ENCODE assay signal across 8 cellular contexts in the genomic region with DNA sequence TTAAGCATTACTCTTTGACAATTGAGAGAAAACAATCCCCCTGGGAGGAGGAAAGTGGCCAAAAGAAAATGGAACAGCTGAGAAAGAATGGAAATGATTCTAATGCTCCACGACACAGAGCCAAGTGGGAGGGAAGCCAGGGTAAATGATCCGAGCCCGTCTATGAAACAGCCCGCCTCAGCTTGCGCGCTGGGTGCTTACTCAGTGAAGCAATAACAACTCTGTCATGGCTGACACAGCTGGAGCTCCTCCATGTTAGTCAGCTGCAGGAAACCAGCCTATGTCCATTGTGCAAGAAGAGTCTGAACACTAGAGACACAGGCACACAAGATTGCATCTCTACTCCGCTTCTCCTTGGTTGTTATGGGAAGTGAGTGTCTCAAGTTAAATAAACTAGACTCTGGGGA. TPM values are rescaled to one million over a fixed set of nuclear protein-coding genes. Genes with fewer than 3 reads are reported as not detected.
DNase-seq lines count a peak whose midpoint lies in the region; ATAC-seq, FAIRE-seq and TF ChIP-seq lines count a peak whose summit lies in the region.

No MANE protein-coding gene starts in this region.

- H3K27me3 Mint-ChIP-seq in activated CD8-positive, alpha-beta T cell treated with anti-CD3 and anti-CD28 coated beads for 36 hours, result no peaks in the 10 kb centered on the region

- DNase-seq in HEK293T (ENCODE audit: extremely low spot score) (peak; percentile 46), RCC 7860 (ENCODE audit: low spot score) (peak; percentile 37), fibroblast of mammary gland (ENCODE audit: low read depth) (peak; percentile 99), omental fat pad (ENCODE audit: low spot score) (peak; percentile 38), HuH-7 (ENCODE audit: low spot score) (no peak)
- no peak for DNase-seq in activated CD8-positive, alpha-beta T cell treated with anti-CD3 and anti-CD28 coated beads for 36 hours
- DNase-seq in stimulated activated CD4-positive, alpha-beta T cell treated with anti-CD3 and anti-CD28 coated beads, Interleukin-12 subunit alpha, Interleukin-12 subunit beta, amount 100 ng/mL, for 4 hours, result no peak

- FAIRE-seq in RCC 7860 (lab: Jason Lieb, UNC), result no peak

- CTCF ChIA-PET in HEK293T (lab: Yijun Ruan, JAX), result no interaction called here
- CTCF ChIA-PET in activated CD8-positive, alpha-beta T cell treated with anti-CD3 and anti-CD28 coated beads for 36 hours (lab: Charles Lee), result no interaction called here

- no peak overlapping the region for H3K4me3 Mint-ChIP-seq in activated CD8-positive, alpha-beta T cell treated with anti-CD3 and anti-CD28 coated beads for 36 hours

- ATAC-seq in omental fat pad (ENCODE audit: low FRiP score) (peak; percentile 88), HG02970 (IDR thresholded peaks at IDR 0.05; ENCODE audit: low FRiP score, unreplicated experiment) (no peak)
- ATAC-seq in activated CD8-positive, alpha-beta T cell treated with anti-CD3 and anti-CD28 coated beads for 36 hours, result no peak

- H3K4me3 ChIP-seq in fibroblast of mammary gland (ENCODE audit: control insufficient read depth, low read depth, low read length), result peak overlapping the region; percentile 18

- intact Hi-C loops in activated CD8-positive, alpha-beta T cell treated with anti-CD3 and anti-CD28 coated beads for 36 hours (cut with micrococcal nuclease), result no loop called here

- no peak for TF ChIP-seq CTCF in fibroblast of mammary gland (conservative IDR thresholded peaks at IDR 0.05; ENCODE audit: control insufficient read depth, insufficient read depth, low read depth, low read length)
- TF ChIP-seq CTCF in omental fat pad (IDR thresholded peaks at IDR 0.05), result no peak
- TF ChIP-seq CTCF in activated CD8-positive, alpha-beta T cell treated with anti-CD3 and anti-CD28 coated beads for 36 hours (IDR thresholded peaks at IDR 0.05), result no peak

- peaks cover 12% of the 10 kb centered on the region for H3K36me3 Mint-ChIP-seq in activated CD8-positive, alpha-beta T cell treated with anti-CD3 and anti-CD28 coated beads for 36 hours (ENCODE audit: low read depth)

- H3K27ac Mint-ChIP-seq in activated CD8-positive, alpha-beta T cell treated with anti-CD3 and anti-CD28 coated beads for 36 hours, result no peak overlapping the region

- no peaks in the 10 kb centered on the region for H3K4me1 Mint-ChIP-seq in activated CD8-positive, alpha-beta T cell treated with anti-CD3 and anti-CD28 coated beads for 36 hours (ENCODE audit: low read depth)

- H3K9me3 Mint-ChIP-seq in activated CD8-positive, alpha-beta T cell treated with anti-CD3 and anti-CD28 coated beads for 36 hours, result no peaks in the 10 kb centered on the region

- POLR2A ChIA-PET in HEK293T (lab: Yijun Ruan, JAX), result no interaction called here
- POLR2A ChIA-PET in activated CD8-positive, alpha-beta T cell treated with anti-CD3 and anti-CD28 coated beads for 36 hours (lab: Charles Lee), result no interaction called here

TF ChIP-seq in HEK293T, 16 proteins besides CTCF, POLR2A, EP300 and RAD21:
- TF ChIP-seq LEF1 (IDR thresholded peaks at IDR 0.05; ENCODE audit: borderline replicate concordance) (no peak), NFRKB (IDR thresholded peaks at IDR 0.05) (no peak), ELF4 (IDR thresholded peaks at IDR 0.05) (no peak), CTBP1 (IDR thresholded peaks at IDR 0.05; ENCODE audit: borderline replicate concordance) (no peak), FOXM1 (IDR thresholded peaks at IDR 0.05; ENCODE audit: borderline replicate concordance) (no peak), ZNF384 (IDR thresholded peaks at IDR 0.05) (no peak), BHLHE40 (IDR thresholded peaks at IDR 0.05; ENCODE audit: borderline replicate concordance) (no peak), TARDBP (IDR thresholded peaks at IDR 0.05) (no peak), L3MBTL2 (conservative IDR thresholded peaks at IDR 0.05) (no peak), FOXK2 (IDR thresholded peaks at IDR 0.05) (no peak), SUZ12 (IDR thresholded peaks at IDR 0.05) (no peak), HDGF (IDR thresholded peaks at IDR 0.05; ENCODE audit: borderline replicate concordance) (no peak), FOXA1 (IDR thresholded peaks at IDR 0.05) (no peak), SP1 (IDR thresholded peaks at IDR 0.05) (no peak), PKNOX1 (IDR thresholded peaks at IDR 0.05) (no peak), ARNT (IDR thresholded peaks at IDR 0.05) (no peak)

RNA-seq across cellular contexts. Expression of gene NOA1, which starts 19.3 kb away (rescaled TPM):
- 10 to 100 TPM; 15.7 to 22.2 (median 17.4) TPM for total RNA-seq in omental fat pad
- total RNA-seq in activated CD8-positive, alpha-beta T cell treated with anti-CD3 and anti-CD28 coated beads for 36 hours, result 10 to 100 TPM; 32.1 to 32.4 TPM

RNA-seq across cellular contexts. Expression of gene POLR2B, which starts 20.6 kb away (rescaled TPM):
- total RNA-seq in omental fat pad, result 10 to 100 TPM; 47.7 to 92.5 (median 62.2) TPM
- 100 to 1,000 TPM; 119 TPM for total RNA-seq in activated CD8-positive, alpha-beta T cell treated with anti-CD3 and anti-CD28 coated beads for 36 hours

RNA-seq across cellular contexts. Expression of gene REST, which starts 50.4 kb away (rescaled TPM):
- 10 to 100 TPM; 20.7 to 35.5 (median 29.0) TPM for total RNA-seq in omental fat pad
- 10 to 100 TPM; 41.0 to 41.2 TPM for total RNA-seq in activated CD8-positive, alpha-beta T cell treated with anti-CD3 and anti-CD28 coated beads for 36 hours

Comparison
In these comparisons a context has a peak if more than half of its experiments do, and no peak if none do; other contexts are left out.
1. DNase-seq: peak in HEK293T (single experiment), RCC 7860 (single experiment), fibroblast of mammary gland (single experiment) and omental fat pad (single experiment); none in activated CD8-positive, alpha-beta T cell treated with anti-CD3 and anti-CD28 coated beads for 36 hours (single experiment), stimulated activated CD4-positive, alpha-beta T cell treated with anti-CD3 and anti-CD28 coated beads, Interleukin-12 subunit alpha, Interleukin-12 subunit beta, amount 100 ng/mL, for 4 hours (single experiment) and HuH-7 (single experiment).